In the genomic region with DNA sequence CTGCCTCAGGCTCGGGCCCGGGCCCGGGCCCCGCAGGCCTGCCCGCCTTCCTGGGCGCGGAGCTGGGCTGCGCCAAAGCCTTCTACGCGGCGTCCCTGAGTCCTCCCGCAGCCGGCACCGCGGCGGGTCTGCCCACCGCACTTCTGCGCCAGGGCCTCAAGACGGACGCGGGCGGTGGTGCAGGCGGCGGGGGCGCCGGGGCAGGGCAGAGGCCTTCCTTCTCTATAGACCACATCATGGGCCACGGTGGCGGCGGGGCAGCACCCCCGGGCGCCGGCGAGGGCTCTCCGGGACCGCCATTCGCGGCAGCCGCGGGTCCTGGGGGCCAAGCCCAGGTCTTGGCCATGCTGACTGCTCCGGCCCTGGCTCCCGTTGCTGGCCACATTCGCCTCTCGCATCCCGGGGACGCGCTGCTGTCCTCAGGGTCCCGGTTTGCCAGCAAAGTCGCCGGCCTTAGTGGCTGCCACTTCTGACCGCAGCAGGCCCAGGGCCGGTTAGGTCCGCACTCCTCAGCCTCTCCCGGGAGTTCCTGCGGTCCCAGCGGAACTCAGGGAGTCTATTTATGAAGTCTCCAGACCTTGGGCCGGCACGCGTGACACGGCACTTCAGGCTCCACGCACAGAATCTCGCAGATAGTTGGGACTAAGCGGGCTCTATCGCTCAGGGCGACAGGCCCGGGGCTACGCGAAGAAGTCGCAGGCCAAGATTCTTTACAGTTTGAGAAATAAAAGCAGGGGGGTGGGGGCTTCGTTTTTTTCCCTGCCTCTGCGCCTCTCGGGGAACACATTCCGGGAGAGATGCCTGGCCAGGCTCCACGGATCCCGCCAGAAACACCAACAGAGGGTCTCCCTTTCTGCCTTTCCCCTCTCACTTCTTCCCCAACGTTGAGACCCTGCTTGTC, we compare ENCODE assay signal across 1 cellular context.
TF ChIP-seq lines count a peak whose summit lies in the region.

No MANE protein-coding gene starts in this region.

TF ChIP-seq in endothelial cell of umbilical vein, 7 proteins besides CTCF, POLR2A, EP300 and RAD21:
- TF ChIP-seq FOS (IDR thresholded peaks at IDR 0.05; ENCODE audit: borderline replicate concordance, insufficient read depth, low read length), result no peak
- TF ChIP-seq EZH2 (IDR thresholded peaks at IDR 0.05; ENCODE audit: borderline replicate concordance, low read depth, low read length, severe bottlenecking), result peak; percentile 100
- no peak for TF ChIP-seq GATA2 (IDR thresholded peaks at IDR 0.05; ENCODE audit: insufficient read depth, insufficient read length, low read depth, low read length)
- no peak for TF ChIP-seq JUN (IDR thresholded peaks at IDR 0.05; ENCODE audit: borderline replicate concordance, insufficient read depth, insufficient read length, low read depth)
TF ChIP-seq in endothelial cell of umbilical vein: peak in this region for 1.
